Comparison of ENCODE assay signal across 1 cellular context in genomic region chr6:108799791-108800190, GRCh38.
TF ChIP-seq lines count a peak whose summit lies in the region.

No MANE protein-coding gene starts in this region.

TF ChIP-seq in SK-N-SH, 30 proteins besides CTCF, POLR2A, EP300 and RAD21 (continued from another document):
- TF ChIP-seq USF1 (IDR thresholded peaks at IDR 0.05; ENCODE audit: borderline replicate concordance, low read depth), result no peak
- no peak for TF ChIP-seq RXRA (IDR thresholded peaks at IDR 0.05; ENCODE audit: borderline replicate concordance, low read depth)
- no peak for TF ChIP-seq EZH2phosphoT487 (IDR thresholded peaks at IDR 0.05; ENCODE audit: borderline replicate concordance, low read depth)
